In genomic region chr2:217248312-217248935, GRCh38 we compare ENCODE assay signal across 8 cellular contexts.
DNase-seq lines count a peak whose midpoint lies in the region; ATAC-seq, FAIRE-seq and TF ChIP-seq lines count a peak whose summit lies in the region.

No MANE protein-coding gene starts in this region.

- intact Hi-C loops in HepG2 (cut with micrococcal nuclease; ENCODE audit: unreplicated experiment) (no loop called here), cardiac septum (cut with DNase I) (loop anchor here (5.0 kb wide), 1 partner anchor 174 kb away; no protein-coding TSS in a partner anchor)

- H3K9ac ChIP-seq in liver (ENCODE audit: low read depth in 1 of 2, low read length in 2 of 2) (no peak overlapping the region), HepG2 (ENCODE audit: insufficient read depth, low read depth, low read length) (no peak overlapping the region)

- 61% methylated on average over 9 of the region's 9 CpGs for WGBS in liver
- WGBS in HepG2 (ENCODE audit: low lambda C conversion rate) = 50% methylated on average over 9 of the region's 9 CpGs

- TF ChIP-seq EP300 in HepG2 (IDR thresholded peaks at IDR 0.05; ENCODE audit: low read depth in 2 of 2, low read length in 2 of 2) = no peak
- TF ChIP-seq EP300 in HepG2 (CRISPR knock-in tag; IDR thresholded peaks at IDR 0.05; ENCODE audit: borderline replicate concordance) = no peak

- TF ChIP-seq RAD21 in liver (IDR thresholded peaks at IDR 0.05) (no peak), HepG2 (CRISPR knock-in tag; IDR thresholded peaks at IDR 0.05) (no peak)

- no peak for DNase-seq in HepG2 (ENCODE audit: low spot score)
- DNase-seq in SJSA1 (ENCODE audit: low read depth in 1 of 2, low spot score in 2 of 2) = peak; percentile 39 to 55
- DNase-seq in cardiac septum (ENCODE audit: low spot score) = peak; percentile 81
- peak; percentile 54 for DNase-seq in retinal pigment epithelial cell (ENCODE audit: low read depth)
- DNase-seq in NCI-H748 (lab: John Stamatoyannopoulos, UW; ENCODE audit: unreplicated experiment) = no peak
- DNase-seq in effector memory CD8-positive, alpha-beta T cell = no peak

- POLR2A ChIA-PET in HepG2 (lab: Yijun Ruan, JAX) = no interaction called here

- TF ChIP-seq CTCF in liver (IDR thresholded peaks at IDR 0.05; ENCODE audit: low read depth, low read length, missing input control) = no peak
- TF ChIP-seq CTCF in HepG2 (CRISPR knock-in tag; IDR thresholded peaks at IDR 0.05) = no peak
- no peak for TF ChIP-seq CTCF in retinal pigment epithelial cell (conservative IDR thresholded peaks at IDR 0.05; ENCODE audit: low read depth, low read length)

- H3K79me2 ChIP-seq in HepG2 (ENCODE audit: insufficient read depth, low read length) = no peaks in the 10 kb centered on the region

- no peaks in the 10 kb centered on the region for H3K9me3 ChIP-seq in liver (ENCODE audit: control insufficient read depth in 4 of 4, low read length in 3 of 4)
- no peaks in the 10 kb centered on the region for H3K9me3 ChIP-seq in HepG2 (ENCODE audit: low read length)
- H3K9me3 ChIP-seq in SJSA1 (replicated peaks) = no peaks in the 10 kb centered on the region

- BruUV-seq in HepG2 (replicated peaks; lab: Mats Ljungman, UMichigan) = no TSS peak

- no peak for TF ChIP-seq POLR2A in HepG2 (IDR thresholded peaks at IDR 0.05; ENCODE audit: insufficient read depth in 1 of 2, low read depth in 2 of 2, low read length in 2 of 2)

- H3K27me3 Mint-ChIP-seq in effector memory CD8-positive, alpha-beta T cell = peaks cover 8 to 14% of the 10 kb centered on the region in 2 donors

- in situ Hi-C loops in HepG2 (cut with HindIII; ENCODE audit: extremely low pct_ligation_motif_present, low pct_unique_long_range_greater_than_20kb) = no loop called here

- H3K4me2 ChIP-seq in HepG2 (ENCODE audit: low read depth, low read length) = no peak overlapping the region

- H3K27ac Mint-ChIP-seq in effector memory CD8-positive, alpha-beta T cell = no peak overlapping the region

- H3K27me3 ChIP-seq in liver (ENCODE audit: control insufficient read depth in 4 of 4, insufficient read depth in 4 of 4, low read length in 3 of 4) (peaks cover 0 to 2% (median 0%) of the 10 kb centered on the region in 4 donors), HepG2 (ENCODE audit: control insufficient read depth in 1 of 2, insufficient read depth in 2 of 2, low read length in 2 of 2) (no peaks in the 10 kb centered on the region; a peak in 1 of 5 replicates), SJSA1 (replicated peaks) (no peaks in the 10 kb centered on the region)

- peaks cover 2 to 6% of the 10 kb centered on the region in 2 donors for H3K9me3 Mint-ChIP-seq in effector memory CD8-positive, alpha-beta T cell

- H3K36me3 ChIP-seq in liver (ENCODE audit: control insufficient read depth in 4 of 4, insufficient read depth in 3 of 4, low read depth in 1 of 4, low read length in 3 of 4) = no peaks in the 10 kb centered on the region
- no peaks in the 10 kb centered on the region for H3K36me3 ChIP-seq in HepG2 (replicated peaks in 1 of 2; ENCODE audit: control insufficient read depth in 1 of 2, insufficient read depth in 2 of 2, low read length in 2 of 2)
- H3K36me3 ChIP-seq in SJSA1 = no peaks in the 10 kb centered on the region

- H3K4me1 Mint-ChIP-seq in effector memory CD8-positive, alpha-beta T cell (ENCODE audit: low read depth in 2 of 2) = peaks cover 1 to 4% of the 10 kb centered on the region in 2 donors

- no peak overlapping the region for H2AFZ ChIP-seq in HepG2 (ENCODE audit: low read length)

- FAIRE-seq in HepG2 (lab: Jason Lieb, UNC) = no peak

- no peaks in the 10 kb centered on the region for H3K36me3 Mint-ChIP-seq in effector memory CD8-positive, alpha-beta T cell (ENCODE audit: insufficient read depth)

- no peak overlapping the region for H3K27ac ChIP-seq in liver (ENCODE audit: low read depth in 1 of 2, low read length in 2 of 2)
- no peak overlapping the region for H3K27ac ChIP-seq in HepG2 (ENCODE audit: extremely low read length, insufficient read depth, low read length)
- H3K27ac ChIP-seq in SJSA1 = no peak overlapping the region

- H3K4me3 ChIP-seq in liver (ENCODE audit: low read depth in 1 of 3, low read length in 3 of 3) (no peak overlapping the region), HepG2 (replicated peaks in 1 of 3; ENCODE audit: insufficient read depth in 1 of 3, low read depth in 2 of 3, low read length in 3 of 3) (no peak overlapping the region), SJSA1 (no peak overlapping the region), retinal pigment epithelial cell (ENCODE audit: low read length) (no peak overlapping the region)

- CTCF ChIA-PET in HepG2 (lab: Yijun Ruan, JAX; ENCODE audit: low intra/inter-chr PET ratio, low total read pairs) = no interaction called here

- ATAC-seq in HepG2 (no peak), HG03432 (IDR thresholded peaks at IDR 0.05; ENCODE audit: unreplicated experiment) (peak; percentile 95)
- no peak for ATAC-seq in effector memory CD8-positive, alpha-beta T cell (replicated peaks)

- H4K20me1 ChIP-seq in HepG2 (ENCODE audit: insufficient read depth, low read length) = no peaks in the 10 kb centered on the region

- H3K4me1 ChIP-seq in liver (ENCODE audit: control insufficient read depth in 4 of 4, insufficient read depth in 4 of 4, low read length in 3 of 4) (no peaks in the 10 kb centered on the region), HepG2 (ENCODE audit: insufficient read depth, low read length) (no peaks in the 10 kb centered on the region), SJSA1 (replicated peaks) (no peaks in the 10 kb centered on the region; the same call in 1 of the 2 replicates)

- no peak overlapping the region for H3K4me3 Mint-ChIP-seq in effector memory CD8-positive, alpha-beta T cell

TF ChIP-seq in liver, 16 proteins besides CTCF, POLR2A, EP300 and RAD21:
- TF ChIP-seq, protein P1, sequence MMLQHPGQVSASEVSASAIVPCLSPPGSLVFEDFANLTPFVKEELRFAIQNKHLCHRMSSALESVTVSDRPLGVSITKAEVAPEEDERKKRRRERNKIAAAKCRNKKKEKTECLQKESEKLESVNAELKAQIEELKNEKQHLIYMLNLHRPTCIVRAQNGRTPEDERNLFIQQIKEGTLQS (IDR thresholded peaks at IDR 0.05) = no peak
- TF ChIP-seq HNF4G (IDR thresholded peaks at IDR 0.05) (no peak), SP1 (IDR thresholded peaks at IDR 0.05) (peak; percentile 8)

TF ChIP-seq in HepG2, 621 proteins besides CTCF, POLR2A, EP300 and RAD21 (continues in another document):
- TF ChIP-seq MTF1 (CRISPR knock-in tag; IDR thresholded peaks at IDR 0.05) (no peak), RFXAP (CRISPR knock-in tag; IDR thresholded peaks at IDR 0.05; ENCODE audit: borderline replicate concordance) (no peak), KLF9 (CRISPR knock-in tag; IDR thresholded peaks at IDR 0.05; ENCODE audit: low read depth) (no peak), KLF15 (CRISPR knock-in tag; IDR thresholded peaks at IDR 0.05; ENCODE audit: borderline replicate concordance) (no peak), SP140L (CRISPR knock-in tag; IDR thresholded peaks at IDR 0.05; ENCODE audit: borderline replicate concordance) (no peak), SCMH1 (CRISPR knock-in tag; IDR thresholded peaks at IDR 0.05; ENCODE audit: borderline replicate concordance) (no peak), THAP8 (CRISPR knock-in tag; IDR thresholded peaks at IDR 0.05; ENCODE audit: borderline replicate concordance) (no peak)
- TF ChIP-seq, protein P2, sequence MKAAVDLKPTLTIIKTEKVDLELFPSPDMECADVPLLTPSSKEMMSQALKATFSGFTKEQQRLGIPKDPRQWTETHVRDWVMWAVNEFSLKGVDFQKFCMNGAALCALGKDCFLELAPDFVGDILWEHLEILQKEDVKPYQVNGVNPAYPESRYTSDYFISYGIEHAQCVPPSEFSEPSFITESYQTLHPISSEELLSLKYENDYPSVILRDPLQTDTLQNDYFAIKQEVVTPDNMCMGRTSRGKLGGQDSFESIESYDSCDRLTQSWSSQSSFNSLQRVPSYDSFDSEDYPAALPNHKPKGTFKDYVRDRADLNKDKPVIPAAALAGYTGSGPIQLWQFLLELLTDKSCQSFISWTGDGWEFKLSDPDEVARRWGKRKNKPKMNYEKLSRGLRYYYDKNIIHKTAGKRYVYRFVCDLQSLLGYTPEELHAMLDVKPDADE (CRISPR knock-in tag; IDR thresholded peaks at IDR 0.05) = no peak
- TF ChIP-seq, protein P3, sequence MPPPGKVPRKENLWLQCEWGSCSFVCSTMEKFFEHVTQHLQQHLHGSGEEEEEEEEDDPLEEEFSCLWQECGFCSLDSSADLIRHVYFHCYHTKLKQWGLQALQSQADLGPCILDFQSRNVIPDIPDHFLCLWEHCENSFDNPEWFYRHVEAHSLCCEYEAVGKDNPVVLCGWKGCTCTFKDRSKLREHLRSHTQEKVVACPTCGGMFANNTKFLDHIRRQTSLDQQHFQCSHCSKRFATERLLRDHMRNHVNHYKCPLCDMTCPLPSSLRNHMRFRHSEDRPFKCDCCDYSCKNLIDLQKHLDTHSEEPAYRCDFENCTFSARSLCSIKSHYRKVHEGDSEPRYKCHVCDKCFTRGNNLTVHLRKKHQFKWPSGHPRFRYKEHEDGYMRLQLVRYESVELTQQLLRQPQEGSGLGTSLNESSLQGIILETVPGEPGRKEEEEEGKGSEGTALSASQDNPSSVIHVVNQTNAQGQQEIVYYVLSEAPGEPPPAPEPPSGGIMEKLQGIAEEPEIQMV (CRISPR knock-in tag; IDR thresholded peaks at IDR 0.05; ENCODE audit: low read depth) = no peak
- TF ChIP-seq, protein P4, sequence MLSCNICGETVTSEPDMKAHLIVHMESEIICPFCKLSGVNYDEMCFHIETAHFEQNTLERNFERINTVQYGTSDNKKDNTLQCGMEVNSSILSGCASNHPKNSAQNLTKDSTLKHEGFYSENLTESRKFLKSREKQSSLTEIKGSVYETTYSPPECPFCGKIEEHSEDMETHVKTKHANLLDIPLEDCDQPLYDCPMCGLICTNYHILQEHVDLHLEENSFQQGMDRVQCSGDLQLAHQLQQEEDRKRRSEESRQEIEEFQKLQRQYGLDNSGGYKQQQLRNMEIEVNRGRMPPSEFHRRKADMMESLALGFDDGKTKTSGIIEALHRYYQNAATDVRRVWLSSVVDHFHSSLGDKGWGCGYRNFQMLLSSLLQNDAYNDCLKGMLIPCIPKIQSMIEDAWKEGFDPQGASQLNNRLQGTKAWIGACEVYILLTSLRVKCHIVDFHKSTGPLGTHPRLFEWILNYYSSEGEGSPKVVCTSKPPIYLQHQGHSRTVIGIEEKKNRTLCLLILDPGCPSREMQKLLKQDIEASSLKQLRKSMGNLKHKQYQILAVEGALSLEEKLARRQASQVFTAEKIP (CRISPR knock-in tag; IDR thresholded peaks at IDR 0.05; ENCODE audit: borderline replicate concordance) = no peak

Comparison
In these comparisons a context has a peak if more than half of its experiments do, and no peak if none do; other contexts are left out.
1. DNase-seq: peak in SJSA1 (2 of 2), cardiac septum (single experiment) and retinal pigment epithelial cell (single experiment); none in HepG2 (single experiment), NCI-H748 (single experiment) and effector memory CD8-positive, alpha-beta T cell (0 of 3).